Comparison of ENCODE assay signal across 15 cellular contexts in genomic region chr2:226544581-226545210, GRCh38.
"Had no signal": no experiment of that assay in that cellular context is flagged by ENCODE, and none has a peak within 500 bp of the region (broad histone marks: within the 10 kb centered on the region; RNA-seq: fewer than 3 reads in every experiment).

No MANE protein-coding gene starts in this region.

- H3K4me3 Mint-ChIP-seq: activated naive CD8-positive, alpha-beta T cell treated with anti-CD3 and anti-CD28 coated beads for 36 hours; activated T-cell treated with anti-CD3 and anti-CD28 coated beads, Interleukin-2, amount 50 U/mL, for 4 hours; naive thymus-derived CD8-positive, alpha-beta T cell had no signal

- H3K9me3 ChIP-seq: neutrophil, thyroid gland, uterus had no signal

- H3K4me1 Mint-ChIP-seq: activated naive CD8-positive, alpha-beta T cell treated with anti-CD3 and anti-CD28 coated beads for 36 hours had no signal

- FAIRE-seq: small intestine, TTC549 had no signal

- H3K4me1 ChIP-seq: uterus had no signal

- H3K36me3 Mint-ChIP-seq: activated naive CD8-positive, alpha-beta T cell treated with anti-CD3 and anti-CD28 coated beads for 36 hours; naive thymus-derived CD8-positive, alpha-beta T cell had no signal

- H3K27ac Mint-ChIP-seq: activated naive CD8-positive, alpha-beta T cell treated with anti-CD3 and anti-CD28 coated beads for 36 hours; naive thymus-derived CD8-positive, alpha-beta T cell had no signal

- H3K4me3 ChIP-seq: lung, thyroid gland, uterus had no signal

- H3K27me3 ChIP-seq: neutrophil, thyroid gland, uterus had no signal

- H3K36me3 ChIP-seq: neutrophil, thyroid gland, uterus had no signal

- H3K27ac ChIP-seq: neutrophil, thyroid gland, uterus had no signal

- DNase-seq: activated CD4-positive, alpha-beta T cell treated with anti-CD3 and anti-CD28 coated beads, Interleukin-2, amount 50 U/mL, for 4 hours; activated gamma-delta T cell; activated naive CD8-positive, alpha-beta T cell treated with anti-CD3 and anti-CD28 coated beads for 36 hours; activated T-cell treated with anti-CD3 and anti-CD28 coated beads, Interleukin-2, amount 50 U/mL, for 4 hours; aorta; hypothalamus; left colon; naive thymus-derived CD8-positive, alpha-beta T cell; small intestine; T-helper 2 cell; thyroid gland; uterus had no signal
